8 cellular contexts compared by ENCODE assay signal in genomic region chr5:180090769-180091546, GRCh38. TPM values are rescaled to one million over a fixed set of nuclear protein-coding genes. Genes with fewer than 3 reads are reported as not detected.
DNase-seq lines count a peak whose midpoint lies in the region; ATAC-seq and TF ChIP-seq lines count a peak whose summit lies in the region.

No MANE protein-coding gene starts in this region.

- no peak for ATAC-seq in HG03521 (IDR thresholded peaks at IDR 0.05; ENCODE audit: unreplicated experiment)

- DNase-seq in DMS 273 (lab: John Stamatoyannopoulos, UW; ENCODE audit: unreplicated experiment), result peak; percentile 78
- peak; percentile 82 for DNase-seq in Kasumi-1 (lab: John Stamatoyannopoulos, UW)
- DNase-seq in T-helper 2 cell treated with Interferon-gamma antibody and Interleukin-4, amounts not matched to agents 5 μg/mL and 100 μg/mL, for 36 hours (ENCODE audit: low spot score), result no peak
- DNase-seq in fibroblast of lung (ENCODE audit: low read depth in 2 of 2), result peak; percentile 33 to 36
- DNase-seq in neural progenitor cell (ENCODE audit: low spot score), result peak; percentile 78
- DNase-seq in HPDE6-E6E7 (ENCODE audit: extremely low spot score), result no peak
- DNase-seq in stimulated activated CD4-positive, alpha-beta T cell treated with anti-CD3 and anti-CD28 coated beads, Interleukin-12 subunit alpha, Interleukin-12 subunit beta, amount 100 ng/mL, for 4 hours, result no peak

- H4K20me1 ChIP-seq in fibroblast of lung (ENCODE audit: control insufficient read depth, extremely low read depth, insufficient read depth, low read length) (no peaks in the 10 kb centered on the region), neural progenitor cell (ENCODE audit: low read depth) (no peaks in the 10 kb centered on the region)

- H3K27me3 ChIP-seq in fibroblast of lung (ENCODE audit: control insufficient read depth, insufficient read depth, low read length), result no peaks in the 10 kb centered on the region
- no peaks in the 10 kb centered on the region for H3K27me3 ChIP-seq in neural progenitor cell

- H3K9me3 ChIP-seq in fibroblast of lung (ENCODE audit: control insufficient read depth, insufficient read depth, low read depth, low read length), result no peaks in the 10 kb centered on the region
- H3K9me3 ChIP-seq in neural progenitor cell (ENCODE audit: low read depth), result no peaks in the 10 kb centered on the region

- no peaks in the 10 kb centered on the region for H3K9me3 Mint-ChIP-seq in T-helper 2 cell treated with Interferon-gamma antibody and Interleukin-4, amounts not matched to agents 5 μg/mL and 100 μg/mL, for 36 hours
- peaks cover 6% of the 10 kb centered on the region for H3K9me3 Mint-ChIP-seq in neural progenitor cell

- H2AFZ ChIP-seq in fibroblast of lung (ENCODE audit: low read length) (no peak overlapping the region), neural progenitor cell (replicated peaks) (no peak overlapping the region)

- H3K4me2 ChIP-seq in fibroblast of lung (ENCODE audit: extremely low read depth, insufficient read depth, low read length), result peak overlapping the region; percentile 64
- peak overlapping the region; percentile 23 for H3K4me2 ChIP-seq in neural progenitor cell

- peaks cover 11% of the 10 kb centered on the region for H3K4me1 Mint-ChIP-seq in T-helper 2 cell treated with Interferon-gamma antibody and Interleukin-4, amounts not matched to agents 5 μg/mL and 100 μg/mL, for 36 hours (ENCODE audit: low read depth)
- peaks cover 24% of the 10 kb centered on the region for H3K4me1 Mint-ChIP-seq in neural progenitor cell

- peaks cover 22% of the 10 kb centered on the region for H3K27me3 Mint-ChIP-seq in T-helper 2 cell treated with Interferon-gamma antibody and Interleukin-4, amounts not matched to agents 5 μg/mL and 100 μg/mL, for 36 hours (ENCODE audit: low read depth)
- peaks cover 10% of the 10 kb centered on the region for H3K27me3 Mint-ChIP-seq in neural progenitor cell (ENCODE audit: insufficient read depth, low read depth)

- peak overlapping the region in 2 of 4 experiments; percentile 14 to 62 for H3K4me3 ChIP-seq in fibroblast of lung (replicated peaks in 1 of 4; ENCODE audit: control extremely low read depth in 1 of 4, insufficient read depth in 1 of 4, low read depth in 3 of 4, low read length in 4 of 4)
- peak overlapping the region; percentile 41 for H3K4me3 ChIP-seq in neural progenitor cell

- H3F3A ChIP-seq in neural progenitor cell (ENCODE audit: low read depth), result peaks cover 28% of the 10 kb centered on the region

- H3K9ac ChIP-seq in fibroblast of lung (ENCODE audit: insufficient read depth, low read length) (no peak overlapping the region), neural progenitor cell (no peak overlapping the region)

- H3K4me1 ChIP-seq in fibroblast of lung (ENCODE audit: control insufficient read depth, extremely low read depth, insufficient read depth, low read length) (no peaks in the 10 kb centered on the region), neural progenitor cell (peaks cover under 1% of the 10 kb centered on the region)

- no peak overlapping the region for H3K27ac ChIP-seq in fibroblast of lung (ENCODE audit: insufficient read depth, low read length)
- peak overlapping the region; percentile 23 for H3K27ac ChIP-seq in neural progenitor cell

- peak overlapping the region; percentile 52 for H3K4me3 Mint-ChIP-seq in T-helper 2 cell treated with Interferon-gamma antibody and Interleukin-4, amounts not matched to agents 5 μg/mL and 100 μg/mL, for 36 hours
- H3K4me3 Mint-ChIP-seq in neural progenitor cell, result peak overlapping the region; percentile 80

- H3K36me3 ChIP-seq in fibroblast of lung (ENCODE audit: control insufficient read depth, insufficient read depth, low read length) (no peaks in the 10 kb centered on the region), neural progenitor cell (no peaks in the 10 kb centered on the region)

- H3K79me2 ChIP-seq in fibroblast of lung (ENCODE audit: control insufficient read depth, insufficient read depth, low read length) (no peaks in the 10 kb centered on the region), neural progenitor cell (ENCODE audit: low read depth) (no peaks in the 10 kb centered on the region)

- H3K36me3 Mint-ChIP-seq in T-helper 2 cell treated with Interferon-gamma antibody and Interleukin-4, amounts not matched to agents 5 μg/mL and 100 μg/mL, for 36 hours (ENCODE audit: low read depth), result no peaks in the 10 kb centered on the region
- H3K36me3 Mint-ChIP-seq in neural progenitor cell, result no peaks in the 10 kb centered on the region

- peak in 1 of 2 donors; percentile 39 for TF ChIP-seq CTCF in fibroblast of lung (conservative IDR thresholded peaks at IDR 0.05 in 1 of 2, IDR thresholded peaks at IDR 0.05 in 1 of 2; ENCODE audit: low read depth in 1 of 2, low read length in 2 of 2)
- peak; percentile 44 for TF ChIP-seq CTCF in neural progenitor cell (IDR thresholded peaks at IDR 0.05)

- no peak overlapping the region for H3K27ac Mint-ChIP-seq in T-helper 2 cell treated with Interferon-gamma antibody and Interleukin-4, amounts not matched to agents 5 μg/mL and 100 μg/mL, for 36 hours
- H3K27ac Mint-ChIP-seq in neural progenitor cell, result peak overlapping the region; percentile 96

RNA-seq across cellular contexts. Expression of gene RNF130, which starts 19.4 kb away (rescaled TPM):
- 14.7 and 18.2 TPM in 2 replicates for total RNA-seq in fibroblast of lung
- polyA plus RNA-seq in fibroblast of lung, result 24.4 and 32.4 TPM in 2 replicates
- polyA plus RNA-seq in fibroblast of lung (2012), result 19.2 and 22.2 TPM in 2 replicates
- 4.1 and 5.3 TPM in 2 replicates for polyA minus RNA-seq in fibroblast of lung (ENCODE audit: low replicate concordance)
- 183 and 185 TPM in 2 replicates for total RNA-seq in neural progenitor cell (ENCODE audit: low replicate concordance)

Comparison
In these comparisons a context has a peak if more than half of its experiments do, and no peak if none do; other contexts are left out.
1. DNase-seq: peak in DMS 273 (single experiment), Kasumi-1 (2 of 2), fibroblast of lung (2 of 2) and neural progenitor cell (single experiment); none in T-helper 2 cell treated with Interferon-gamma antibody and Interleukin-4, amounts not matched to agents 5 μg/mL and 100 μg/mL, for 36 hours (single experiment), HPDE6-E6E7 (single experiment) and stimulated activated CD4-positive, alpha-beta T cell treated with anti-CD3 and anti-CD28 coated beads, Interleukin-12 subunit alpha, Interleukin-12 subunit beta, amount 100 ng/mL, for 4 hours (single experiment).